ENCODE assay signal across 8 cellular contexts in the genomic region with DNA sequence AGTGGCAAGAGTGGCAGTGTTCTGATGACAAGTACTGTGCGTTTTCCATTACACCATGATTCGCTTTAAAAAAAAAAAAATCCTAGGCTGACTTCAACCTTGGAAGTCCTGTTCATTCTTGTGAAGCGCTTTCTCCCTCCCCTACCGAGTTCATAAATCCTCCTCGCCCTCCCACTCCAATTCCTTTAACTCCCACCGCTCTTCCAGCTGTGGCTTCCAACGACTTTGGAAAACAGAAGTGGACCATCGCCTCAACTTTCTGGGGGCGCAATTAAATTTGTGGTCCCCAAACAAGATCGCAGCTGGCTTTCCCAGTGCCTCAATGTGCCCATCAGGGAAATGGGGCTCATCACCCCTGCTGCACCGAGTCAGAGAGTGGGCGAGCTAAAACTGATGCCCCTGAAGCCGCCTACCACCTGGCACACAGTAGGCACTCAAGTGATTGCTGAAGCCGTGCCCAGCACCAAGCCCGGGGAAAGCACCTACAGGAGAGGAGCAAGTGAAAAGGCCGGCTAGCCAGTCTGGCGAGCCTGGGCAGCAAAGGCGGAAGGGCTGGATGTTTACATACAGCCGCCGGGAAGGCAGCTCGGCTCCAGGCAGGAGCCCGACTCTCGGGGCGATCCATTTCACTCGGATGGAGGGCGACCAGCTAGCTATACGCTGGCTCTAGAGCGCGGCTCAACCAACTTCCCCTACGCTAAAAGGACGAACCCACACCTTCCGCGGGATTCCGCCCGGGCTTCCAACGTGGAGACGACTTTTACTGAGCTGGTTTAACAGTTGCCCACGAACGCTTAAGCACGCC.
DNase-seq lines count a peak whose midpoint lies in the region; ATAC-seq and TF ChIP-seq lines count a peak whose summit lies in the region.

No MANE protein-coding gene starts in this region.

- H3K4me1 ChIP-seq in BLaER1 treated with 17β-estradiol and CSF1 and Interleukin-3, amounts not matched to agents 10 nM and 100 nM, result peaks cover 12 to 36% (median 31%) of the 10 kb centered on the region in 10 experiments
- peaks cover 21% of the 10 kb centered on the region for H3K4me1 ChIP-seq in iPS-15b (ENCODE audit: control insufficient read depth, insufficient read depth, low read length)

- H4K20me1 ChIP-seq in BLaER1 treated with 17β-estradiol and CSF1 and Interleukin-3, amounts not matched to agents 10 nM and 100 nM, result peaks cover 0 to 18% (median 0%) of the 10 kb centered on the region in 11 experiments; a peak in 4 of 22 replicates

- H3K27ac ChIP-seq in BLaER1 treated with 17β-estradiol and CSF1 and Interleukin-3, amounts not matched to agents 10 nM and 100 nM, result peak overlapping the region in 9 of 11 experiments; percentile 56 to 76 (median 66); a peak in 17 of 22 replicates

- no peak for ATAC-seq in HG03175 (IDR thresholded peaks at IDR 0.05; ENCODE audit: unreplicated experiment)

- no peaks in the 10 kb centered on the region for H3K9me3 ChIP-seq in BLaER1 treated with 17β-estradiol and CSF1 and Interleukin-3, amounts not matched to agents 10 nM and 100 nM (replicated peaks in 1 of 11)
- H3K9me3 ChIP-seq in iPS-15b (ENCODE audit: control insufficient read depth, insufficient read depth, low read length), result no peaks in the 10 kb centered on the region

- peak overlapping the region; percentile 60 to 86 (median 78) for H3K9ac ChIP-seq in BLaER1 treated with 17β-estradiol and CSF1 and Interleukin-3, amounts not matched to agents 10 nM and 100 nM
- H3K9ac ChIP-seq in iPS-15b (ENCODE audit: low read depth, low read length), result peak overlapping the region; percentile 90

- DNase-seq in GM20000 (ENCODE audit: low spot score), result peak; percentile 39
- DNase-seq in NCI-H226, result peak; percentile 27
- peak; percentile 82 for DNase-seq in astrocyte of the hippocampus (ENCODE audit: low read depth, low spot score)
- no peak for DNase-seq in skeletal muscle cell (ENCODE audit: low read depth)
- DNase-seq in effector CD8-positive, alpha-beta T cell (lab: John Stamatoyannopoulos, UW), result no peak

- H3K36me3 ChIP-seq in BLaER1 treated with 17β-estradiol and CSF1 and Interleukin-3, amounts not matched to agents 10 nM and 100 nM, result no peaks in the 10 kb centered on the region
- no peaks in the 10 kb centered on the region for H3K36me3 ChIP-seq in iPS-15b (ENCODE audit: control insufficient read depth, insufficient read depth, low read length)

- H3K4me3 ChIP-seq in BLaER1 treated with 17β-estradiol and CSF1 and Interleukin-3, amounts not matched to agents 10 nM and 100 nM, result peak overlapping the region; percentile 66 to 90 (median 82)
- H3K4me3 ChIP-seq in iPS-15b (ENCODE audit: low read depth, low read length), result peak overlapping the region; percentile 96
- peak overlapping the region; percentile 95 for H3K4me3 ChIP-seq in skeletal muscle cell (ENCODE audit: low read depth, low read length)

- peak overlapping the region; percentile 82 to 96 (median 91) for H3K4me2 ChIP-seq in BLaER1 treated with 17β-estradiol and CSF1 and Interleukin-3, amounts not matched to agents 10 nM and 100 nM

- peaks cover 0 to 46% (median 0%) of the 10 kb centered on the region in 11 experiments; a peak in 4 of 22 replicates for H3K27me3 ChIP-seq in BLaER1 treated with 17β-estradiol and CSF1 and Interleukin-3, amounts not matched to agents 10 nM and 100 nM
- H3K27me3 ChIP-seq in iPS-15b (ENCODE audit: control insufficient read depth, insufficient read depth, low read length), result no peaks in the 10 kb centered on the region

- TF ChIP-seq CTCF in GM20000 (IDR thresholded peaks at IDR 0.05; ENCODE audit: extremely low read depth, missing control alignments), result no peak

Comparison
In these comparisons a context has a peak if more than half of its experiments do, and no peak if none do; other contexts are left out.
1. DNase-seq: peak in GM20000 (single experiment), NCI-H226 (single experiment) and astrocyte of the hippocampus (single experiment); none in skeletal muscle cell (single experiment) and effector CD8-positive, alpha-beta T cell (single experiment).
2. Peak in every context shown above with its lines, with median percentiles within 50 percentile points of each other: H3K4me3 ChIP-seq.